Comparison of ENCODE assay signal across 13 cellular contexts in genomic region chr18:6401687-6402086, GRCh38. TPM values are rescaled to one million over a fixed set of nuclear protein-coding genes. Genes with fewer than 3 reads are reported as not detected.
DNase-seq lines count a peak whose midpoint lies in the region; ATAC-seq and TF ChIP-seq lines count a peak whose summit lies in the region.
"Had no signal": no experiment of that assay in that cellular context is flagged by ENCODE, and none has a peak within 500 bp of the region (broad histone marks: within the 10 kb centered on the region; RNA-seq: fewer than 3 reads in every experiment).

No MANE protein-coding gene starts in this region.

- peaks cover 3% of the 10 kb centered on the region for H3K23me2 ChIP-seq in H9 (ENCODE audit: insufficient read length, low read depth, low read length, poor library complexity, severe bottlenecking)

- H3K9ac ChIP-seq in H9 (ENCODE audit: extremely low read depth, insufficient read length, low read length), result no peak overlapping the region

- H2BK120ac ChIP-seq in H9 (ENCODE audit: low read depth, low read length, poor library complexity, severe bottlenecking), result no peak overlapping the region

- intact Hi-C loops in mucosa of descending colon (cut with DNase I, micrococcal nuclease), result no loop called here
- intact Hi-C loops in lower lobe of right lung (cut with DNase I), result no loop called here

- POLR2A ChIA-PET in WTC11 (lab: Charles Lee), result interaction anchor here (0.5 kb wide), 1 partner anchor 226 kb away, joined by 3 read pairs; no protein-coding TSS in a partner anchor

- ATAC-seq in WTC11 (peak; percentile 84), mucosa of descending colon (peak; percentile 15), HG03175 (IDR thresholded peaks at IDR 0.05; ENCODE audit: unreplicated experiment) (no peak), GM21576 (IDR thresholded peaks at IDR 0.05; ENCODE audit: unreplicated experiment) (no peak), lower lobe of right lung (no peak)

- H3K9me3 Mint-ChIP-seq in H9 (no peaks in the 10 kb centered on the region), WTC11 (no peaks in the 10 kb centered on the region)
- H3K9me3 Mint-ChIP-seq: dendritic cell treated with granulocyte-macrophage colony-stimulating factor and Interleukin-4, amounts not matched to agents 40 ng/mL and 50 ng/mL, for 4 days had no signal

- H3K9me3 ChIP-seq in H9 (ENCODE audit: control insufficient read depth, low read depth, low read length), result no peaks in the 10 kb centered on the region
- no peaks in the 10 kb centered on the region for H3K9me3 ChIP-seq in mucosa of descending colon
- H3K9me3 ChIP-seq in lower lobe of right lung, result no peaks in the 10 kb centered on the region

- DNase-seq in DMS 273 (lab: John Stamatoyannopoulos, UW; ENCODE audit: unreplicated experiment) (peak; percentile 31), DMS 273 treated with DMSO at 0.1 percent for 48 hours (lab: John Stamatoyannopoulos, UW) (no peak), H9 (peak; percentile 37), WTC11 (ENCODE audit: low spot score) (peak; percentile 50), mucosa of descending colon (no peak), lower lobe of right lung (no peak)
- DNase-seq: 8988T, Kasumi-1, kidney had no signal

- WGBS in H9 (ENCODE audit: extremely low coverage, insufficient read length, low lambda C conversion rate), result no CpG with 5 or more reads among the region's 8 CpGs

- no peak overlapping the region for H4K91ac ChIP-seq in H9 (ENCODE audit: insufficient read length, low read depth, low read length)

- H3K27me3 Mint-ChIP-seq in H9 (ENCODE audit: low read depth) (no peaks in the 10 kb centered on the region), WTC11 (ENCODE audit: low read depth) (no peaks in the 10 kb centered on the region)
- H3K27me3 Mint-ChIP-seq: dendritic cell treated with granulocyte-macrophage colony-stimulating factor and Interleukin-4, amounts not matched to agents 40 ng/mL and 50 ng/mL, for 4 days had no signal

- H3K79me1 ChIP-seq in H9 (ENCODE audit: insufficient read depth, low read depth, low read length, poor library complexity, severe bottlenecking), result no peaks in the 10 kb centered on the region

- H3K4me1 Mint-ChIP-seq in H9, result peaks cover 7 to 8% of the 10 kb centered on the region in 2 experiments
- H3K4me1 Mint-ChIP-seq in WTC11, result peaks cover 10% of the 10 kb centered on the region

- TF ChIP-seq CTCF in H9 (conservative IDR thresholded peaks at IDR 0.05), result peak; percentile 75
- TF ChIP-seq CTCF in WTC11 (IDR thresholded peaks at IDR 0.05), result 0 out of 2 replicates have a peak, but pooled peaks have one; percentile 26
- no peak for TF ChIP-seq CTCF in mucosa of descending colon (IDR thresholded peaks at IDR 0.05)
- TF ChIP-seq CTCF in lower lobe of right lung (IDR thresholded peaks at IDR 0.05), result no peak

- CTCF ChIA-PET in WTC11 (lab: Charles Lee), result interaction anchor here (0.6 to 1.7 kb wide), 37 partner anchors 9 to 749 kb away, joined by 3 to 14 read pairs (median 4); partner anchors contain the start of gene L3MBTL4

- H3K4me1 ChIP-seq in H9 (ENCODE audit: insufficient read depth, low read length), result peaks cover 2% of the 10 kb centered on the region; the same call in 1 of the 2 replicates
- H3K4me1 ChIP-seq in mucosa of descending colon (ENCODE audit: low read depth), result no peaks in the 10 kb centered on the region
- H3K4me1 ChIP-seq in lower lobe of right lung, result peaks cover 9% of the 10 kb centered on the region

- H3K4me2 ChIP-seq in H9 (ENCODE audit: insufficient read depth, insufficient read length, low read length), result no peak overlapping the region

- H3K36me3 Mint-ChIP-seq in H9 (ENCODE audit: insufficient read depth in 1 of 3, low read depth in 3 of 3), result no peaks in the 10 kb centered on the region
- H3K36me3 Mint-ChIP-seq in WTC11, result no peaks in the 10 kb centered on the region

- no peak overlapping the region for H3K23ac ChIP-seq in H9 (ENCODE audit: insufficient read length, low read depth, low read length)

- H3K14ac ChIP-seq in H9 (ENCODE audit: insufficient read depth, low read length), result no peak overlapping the region; the same call in 1 of the 2 replicates

- H3K27ac Mint-ChIP-seq in H9 (no peak overlapping the region), WTC11 (no peak overlapping the region)
- H3K27ac Mint-ChIP-seq: dendritic cell treated with granulocyte-macrophage colony-stimulating factor and Interleukin-4, amounts not matched to agents 40 ng/mL and 50 ng/mL, for 4 days had no signal

- no peak overlapping the region for H3T11ph ChIP-seq in H9 (ENCODE audit: low read length)

- no peak overlapping the region for H2BK20ac ChIP-seq in H9 (ENCODE audit: low read depth, low read length, poor library complexity, severe bottlenecking)

- no peaks in the 10 kb centered on the region for H4K20me1 ChIP-seq in H9 (ENCODE audit: control insufficient read depth, insufficient read depth, insufficient read length)

- no peak overlapping the region for H2BK5ac ChIP-seq in H9 (ENCODE audit: insufficient read length, low read length)

- H2AFZ ChIP-seq in H9 (ENCODE audit: low read length), result no peak overlapping the region

- no peak overlapping the region for H2AK5ac ChIP-seq in H9 (ENCODE audit: insufficient read length, low read length)

- no peak overlapping the region for H3K18ac ChIP-seq in H9 (ENCODE audit: insufficient read length, low read depth, low read length)

- H3K79me2 ChIP-seq in H9 (ENCODE audit: insufficient read depth, low read length), result no peaks in the 10 kb centered on the region

- H3K56ac ChIP-seq in H9 (ENCODE audit: insufficient read length, low read depth, low read length), result no peak overlapping the region

- peak overlapping the region; percentile 87 for H4K8ac ChIP-seq in H9 (replicated peaks; ENCODE audit: insufficient read length, low read depth, low read length)

- H3K4me3 ChIP-seq in mucosa of descending colon, result no peak overlapping the region
- no peak overlapping the region for H3K4me3 ChIP-seq in lower lobe of right lung

- no peak overlapping the region for H2BK12ac ChIP-seq in H9 (ENCODE audit: insufficient read length, low read depth, low read length)

- H2BK15ac ChIP-seq in H9 (ENCODE audit: low read depth, low read length), result no peak overlapping the region

- no peaks in the 10 kb centered on the region for H3K36me3 ChIP-seq in mucosa of descending colon (ENCODE audit: low read depth)
- H3K36me3 ChIP-seq in lower lobe of right lung, result no peaks in the 10 kb centered on the region

- no peak overlapping the region for H4K5ac ChIP-seq in H9 (ENCODE audit: insufficient read length, low read depth, low read length)

- H3K27ac ChIP-seq in H9 (ENCODE audit: insufficient read length, low read depth, low read length), result no peak overlapping the region
- H3K27ac ChIP-seq in lower lobe of right lung, result no peak overlapping the region

- H3K4me3 Mint-ChIP-seq in H9, result no peak overlapping the region
- no peak overlapping the region for H3K4me3 Mint-ChIP-seq in WTC11
- H3K4me3 Mint-ChIP-seq: dendritic cell treated with granulocyte-macrophage colony-stimulating factor and Interleukin-4, amounts not matched to agents 40 ng/mL and 50 ng/mL, for 4 days had no signal

- no peak overlapping the region for H3K4ac ChIP-seq in H9 (ENCODE audit: low read depth, low read length)

- H3K27me3 ChIP-seq in H9 (ENCODE audit: insufficient read depth, low read length) (no peaks in the 10 kb centered on the region), lower lobe of right lung (ENCODE audit: low read depth) (no peaks in the 10 kb centered on the region)

TF ChIP-seq in WTC11, 78 proteins besides CTCF, POLR2A, EP300 and RAD21 (continues in another document):
- TF ChIP-seq FOXK1 (CRISPR knock-in tag; IDR thresholded peaks at IDR 0.05), result no peak
- no peak for TF ChIP-seq E2F5 (CRISPR knock-in tag; IDR thresholded peaks at IDR 0.05)
- TF ChIP-seq ATF3 (CRISPR knock-in tag; conservative IDR thresholded peaks at IDR 0.05), result no peak
- no peak for TF ChIP-seq CDX4 (CRISPR knock-in tag; IDR thresholded peaks at IDR 0.05; ENCODE audit: borderline replicate concordance)
- TF ChIP-seq ATF6 (CRISPR knock-in tag; IDR thresholded peaks at IDR 0.05), result no peak
- no peak for TF ChIP-seq MAX (CRISPR knock-in tag; IDR thresholded peaks at IDR 0.05)

RNA-seq across cellular contexts. Expression of gene L3MBTL4, which starts 13.0 kb away (rescaled TPM):
- total RNA-seq in H9 (2021) (1.9 and 2.0 TPM in 2 replicates), WTC11 (2021) (1.3 to 1.8 TPM (median 1.4 TPM) in 3 replicates), mucosa of descending colon (10 to 100 TPM in 1 of 3 donors, 1 to 10 TPM in 2; 4.9 to 13.9 (median 5.4) TPM), lower lobe of right lung (16.9 TPM)
- total RNA-seq: fibroblast of villous mesenchyme had no signal

Comparison
In these comparisons a context has a peak if more than half of its experiments do, and no peak if none do; other contexts are left out.
1. DNase-seq: peak in DMS 273 (single experiment), H9 (single experiment) and WTC11 (single experiment); none in DMS 273 treated with DMSO at 0.1 percent for 48 hours (single experiment), mucosa of descending colon (0 of 3) and lower lobe of right lung (single experiment).
2. CTCF ChIP-seq: peak in H9 (single experiment) and WTC11 (single experiment); none in mucosa of descending colon (single experiment) and lower lobe of right lung (single experiment).
3. ATAC-seq: peak in WTC11 (single experiment) and mucosa of descending colon (single experiment); none in HG03175 (single experiment), GM21576 (single experiment) and lower lobe of right lung (0 of 2).